In genomic region chr12:19706936-19707335, GRCh38 we compare ENCODE assay signal across 26 cellular contexts.
"Had no signal": no experiment of that assay in that cellular context is flagged by ENCODE, and none has a peak within 500 bp of the region (broad histone marks: within the 10 kb centered on the region; RNA-seq: fewer than 3 reads in every experiment).

No MANE protein-coding gene starts in this region.

- ATAC-seq: foreskin keratinocyte; gastroesophageal sphincter; heart right ventricle; left cardiac atrium; left lung; naive thymus-derived CD4-positive, alpha-beta T cell; sciatic nerve; stimulated activated naive CD8-positive, alpha-beta T cell treated with anti-CD3 and anti-CD28 coated beads, Interleukin-15, amount 100 ng/mL, for 72 hours; upper lobe of right lung had no signal

- H3K9me3 ChIP-seq: prostate gland had no signal

- H3K4me3 ChIP-seq: dorsolateral prefrontal cortex, gastroesophageal sphincter, heart right ventricle, left lung, prostate gland, right atrium auricular region, smooth muscle cell, suprapubic skin, transverse colon, upper lobe of right lung, uterus had no signal

- H3K36me3 ChIP-seq: gastroesophageal sphincter, heart right ventricle, left lung, prostate gland, right atrium auricular region, suprapubic skin, transverse colon, upper lobe of right lung, uterus had no signal

- H3K27ac ChIP-seq: dorsolateral prefrontal cortex, foreskin keratinocyte, gastroesophageal sphincter, heart right ventricle, left lung, prostate gland, right atrium auricular region, suprapubic skin, transverse colon, upper lobe of right lung, uterus had no signal

- H3K4me2 ChIP-seq: smooth muscle cell had no signal

- H3K4me1 ChIP-seq: left lung, prostate gland, right atrium auricular region, suprapubic skin, transverse colon, uterus had no signal

- H3K27me3 ChIP-seq: dorsolateral prefrontal cortex, foreskin keratinocyte, gastroesophageal sphincter, heart right ventricle, left lung, right atrium auricular region, suprapubic skin, transverse colon, upper lobe of right lung, uterus had no signal

- DNase-seq: dorsolateral prefrontal cortex; effector CD4-positive, alpha-beta T cell; foreskin keratinocyte; glutamatergic neuron; heart right ventricle; hippocampal formation; left cardiac atrium; left lung; mesenchymal stem cell; naive thymus-derived CD4-positive, alpha-beta T cell; nucleus accumbens; stimulated activated CD4-positive, alpha-beta T cell treated with anti-CD3 and anti-CD28 coated beads, Interleukin-12 subunit alpha, Interleukin-12 subunit beta, amount 100 ng/mL, for 4 hours; stimulated activated CD4-positive, alpha-beta T cell treated with anti-CD3 and anti-CD28 coated beads, Interleukin-1b, Interleukin-23, amount 100 ng/mL, for 48 hours; stimulated activated CD4-positive, alpha-beta T cell treated with anti-CD3 and anti-CD28 coated beads, Interleukin-4, amount 100 ng/mL, for 1 hour; stimulated activated CD8-positive, alpha-beta memory T cell treated with anti-CD3 and anti-CD28 coated beads, Interleukin-4, amount 100 ng/mL, for 48 hours; stimulated activated naive CD4-positive, alpha-beta T cell; stimulated activated naive CD8-positive, alpha-beta T cell treated with anti-CD3 and anti-CD28 coated beads, Interleukin-15, amount 100 ng/mL, for 72 hours; transverse colon; upper lobe of right lung; uterus had no signal
